Comparison of ENCODE assay signal across 6 cellular contexts in genomic region chr10:9157656-9158055, GRCh38.
"Had no signal": no experiment of that assay in that cellular context is flagged by ENCODE, and none has a peak within 500 bp of the region (broad histone marks: within the 10 kb centered on the region; RNA-seq: fewer than 3 reads in every experiment).

No MANE protein-coding gene starts in this region.

- H2AFZ ChIP-seq: GM23338 had no signal

- H3K27ac ChIP-seq: HL-60 had no signal

- H3K4me2 ChIP-seq: GM23338 had no signal

- ATAC-seq: GM23338, HepG2 had no signal

- DNase-seq: H9, HCEC 1CT, KBM-7 had no signal

- H3K4me3 ChIP-seq: GM23338 had no signal
